Comparison of ENCODE assay signal across 8 cellular contexts in genomic region chr1:180228648-180229482, GRCh38. TPM values are rescaled to one million over a fixed set of nuclear protein-coding genes. Genes with fewer than 3 reads are reported as not detected.
DNase-seq lines count a peak whose midpoint lies in the region; ATAC-seq and TF ChIP-seq lines count a peak whose summit lies in the region.

No MANE protein-coding gene starts in this region.

- 8% methylated on average over 39 of the region's 57 CpGs for WGBS in esophagus muscularis mucosa

- H3K27me3 ChIP-seq in SJCRH30 (peaks cover 4% of the 10 kb centered on the region; the same call in 1 of the 2 replicates), esophagus muscularis mucosa (peaks cover 10 to 100% (median 74%) of the 10 kb centered on the region in 4 donors), osteoblast (ENCODE audit: insufficient read depth, low read length) (peaks cover 91% of the 10 kb centered on the region)

- H3K4me2 ChIP-seq in osteoblast (ENCODE audit: insufficient read depth, low read length): peak overlapping the region; percentile 76

- no peak for TF ChIP-seq EP300 in esophagus muscularis mucosa (IDR thresholded peaks at IDR 0.05)

- DNase-seq in GM20000 (ENCODE audit: low spot score): peak; percentile 65
- peak; percentile 35 to 42 for DNase-seq in SJCRH30
- DNase-seq in esophagus muscularis mucosa (ENCODE audit: extremely low spot score): no peak
- peak; percentile 86 for DNase-seq in osteoblast (ENCODE audit: insufficient read length, low spot score, missing footprints)
- DNase-seq in HT-29 (ENCODE audit: low spot score): no peak
- no peak for DNase-seq in UCSD-AML1 (lab: John Stamatoyannopoulos, UW; ENCODE audit: unreplicated experiment)

- H3K4me1 ChIP-seq in SJCRH30 (no peaks in the 10 kb centered on the region), esophagus muscularis mucosa (peaks cover 41 to 52% (median 47%) of the 10 kb centered on the region in 4 donors), osteoblast (ENCODE audit: insufficient read depth, low read length) (peaks cover 12% of the 10 kb centered on the region)

- no peaks in the 10 kb centered on the region for H3K79me2 ChIP-seq in osteoblast (ENCODE audit: insufficient read depth, low read length)

- no peak for TF ChIP-seq POLR2A in esophagus muscularis mucosa (IDR thresholded peaks at IDR 0.05; ENCODE audit: low read depth)

- H3K36me3 ChIP-seq in SJCRH30 (no peaks in the 10 kb centered on the region), esophagus muscularis mucosa (no peaks in the 10 kb centered on the region), osteoblast (ENCODE audit: insufficient read depth, low read length) (no peaks in the 10 kb centered on the region)

- H3K4me3 ChIP-seq in SJCRH30 (peak overlapping the region; percentile 83), esophagus muscularis mucosa (peak overlapping the region; percentile 58 to 72 (median 62)), osteoblast (ENCODE audit: insufficient read depth, low read length) (peak overlapping the region; percentile 66)

- ATAC-seq in GM19452 (IDR thresholded peaks at IDR 0.05; ENCODE audit: unreplicated experiment): no peak

- no peak overlapping the region for H2AFZ ChIP-seq in osteoblast (ENCODE audit: low read length)

- no peaks in the 10 kb centered on the region for H3K9me3 ChIP-seq in SJCRH30 (replicated peaks)
- H3K9me3 ChIP-seq in esophagus muscularis mucosa: no peaks in the 10 kb centered on the region
- no peaks in the 10 kb centered on the region for H3K9me3 ChIP-seq in osteoblast (ENCODE audit: low read depth, low read length)

- TF ChIP-seq CTCF in C4-2B (conservative IDR thresholded peaks at IDR 0.05) (no peak), GM20000 (IDR thresholded peaks at IDR 0.05; ENCODE audit: extremely low read depth, missing control alignments) (no peak), esophagus muscularis mucosa (IDR thresholded peaks at IDR 0.05) (no peak), osteoblast (IDR thresholded peaks at IDR 0.05; ENCODE audit: extremely low read depth, low read depth, low read length) (no peak)

- peak overlapping the region; percentile 35 for H3K27ac ChIP-seq in C4-2B
- H3K27ac ChIP-seq in SJCRH30: no peak overlapping the region; the same call in 1 of the 2 replicates
- H3K27ac ChIP-seq in esophagus muscularis mucosa (replicated peaks in 1 of 4): no peak overlapping the region
- H3K27ac ChIP-seq in osteoblast (ENCODE audit: low read depth, low read length): no peak overlapping the region

- intact Hi-C loops in esophagus muscularis mucosa (cut with DNase I): no loop called here

- H4K20me1 ChIP-seq in osteoblast (ENCODE audit: insufficient read depth, low read length): peaks cover 2% of the 10 kb centered on the region

RNA-seq across cellular contexts. Expression of gene LHX4, which starts 1.2 kb away (rescaled TPM):
- 3.7 and 4.2 TPM in 2 replicates for total RNA-seq in SJCRH30 (2014; rRNA removed; shearing (Covaris generic))
- total RNA-seq in esophagus muscularis mucosa (not detected), osteoblast (not detected in 2 replicates)
- 0.28 and 1.9 TPM in 2 replicates for total RNA-seq in HT-29 (2014; rRNA removed; shearing (Covaris generic))

Comparison
In these comparisons a context has a peak if more than half of its experiments do, and no peak if none do; other contexts are left out.
1. DNase-seq: peak in GM20000 (single experiment), SJCRH30 (2 of 2) and osteoblast (single experiment); none in esophagus muscularis mucosa (single experiment), HT-29 (single experiment) and UCSD-AML1 (single experiment).
2. Peak in every context shown above with its lines, with median percentiles within 50 percentile points of each other: H3K4me3 ChIP-seq.